ENCODE assay signal across 1 cellular context in genomic region chr2:30756051-30756719, GRCh38.
TF ChIP-seq lines count a peak whose summit lies in the region.

No MANE protein-coding gene starts in this region.

TF ChIP-seq in K562, 482 proteins besides CTCF, POLR2A, EP300 and RAD21 (continued from another document and continues in another):
- TF ChIP-seq ZNF407 (IDR thresholded peaks at IDR 0.05; ENCODE audit: low read depth) (no peak), JUN (IDR thresholded peaks at IDR 0.05; ENCODE audit: borderline replicate concordance, low read depth, low read length) (peak; percentile 82), JUN (CRISPR knock-in tag; IDR thresholded peaks at IDR 0.05; ENCODE audit: borderline replicate concordance) (no peak), ETV1 (tag; conservative IDR thresholded peaks at IDR 0.05; ENCODE audit: low read depth) (peak; percentile 76), PRDM10 (IDR thresholded peaks at IDR 0.05; ENCODE audit: partially characterized antibody) (peak; percentile 82), PPARD (CRISPR knock-in tag; IDR thresholded peaks at IDR 0.05) (no peak), GABPA (tag; conservative IDR thresholded peaks at IDR 0.05; ENCODE audit: low read depth) (peak; percentile 87), U2AF1 (optimal IDR thresholded peaks at IDR 0.05; ENCODE audit: low read depth, low read length) (no peak), PHF21A (IDR thresholded peaks at IDR 0.05; ENCODE audit: borderline replicate concordance, low read depth) (0 out of 2 replicates have a peak, but pooled peaks have one; percentile 36), MYC (IDR thresholded peaks at IDR 0.05; ENCODE audit: low read depth, low read length) (0 out of 2 replicates have a peak, but pooled peaks have one; percentile 17), MYC (CRISPR knock-in tag; IDR thresholded peaks at IDR 0.05; ENCODE audit: borderline replicate concordance, low read depth) (no peak), MAFG (tag; conservative IDR thresholded peaks at IDR 0.05) (no peak), ZNF41 (CRISPR knock-in tag; conservative IDR thresholded peaks at IDR 0.05) (no peak), ZBTB8A (IDR thresholded peaks at IDR 0.05; ENCODE audit: partially characterized antibody) (no peak), TRIM28 (IDR thresholded peaks at IDR 0.05) (no peak), SMAD4 (CRISPR knock-in tag; conservative IDR thresholded peaks at IDR 0.05) (0 out of 2 replicates have a peak, but pooled peaks have one; percentile 39), NCOA1 (IDR thresholded peaks at IDR 0.05; ENCODE audit: low read depth) (peak; percentile 54; the same call in 1 of the 2 replicates), MYNN (IDR thresholded peaks at IDR 0.05) (no peak), MYNN (CRISPR knock-in tag; IDR thresholded peaks at IDR 0.05) (no peak), LCOR (CRISPR knock-in tag; IDR thresholded peaks at IDR 0.05) (no peak), NR2C1 (IDR thresholded peaks at IDR 0.05) (no peak), NR2C1 (tag; IDR thresholded peaks at IDR 0.05) (peak; percentile 45; the same call in 1 of the 2 replicates), HMG20A (CRISPR knock-in tag; conservative IDR thresholded peaks at IDR 0.05) (no peak), ESRRA (IDR thresholded peaks at IDR 0.05; ENCODE audit: borderline replicate concordance, low read depth) (0 out of 2 replicates have a peak, but pooled peaks have one; percentile 44), ZNF175 (CRISPR knock-in tag; IDR thresholded peaks at IDR 0.05; ENCODE audit: low read depth) (peak; percentile 56; the same call in 1 of the 2 replicates), FOXJ2 (tag; IDR thresholded peaks at IDR 0.05) (no peak), KLF16 (IDR thresholded peaks at IDR 0.05) (peak; percentile 84), FOS (IDR thresholded peaks at IDR 0.05; ENCODE audit: extremely low read depth, insufficient read length) (peak; percentile 39), ATF4 (CRISPR knock-in tag; IDR thresholded peaks at IDR 0.05) (no peak), JUND (IDR thresholded peaks at IDR 0.05; ENCODE audit: borderline replicate concordance, low read depth, low read length) (peak; percentile 98), JUND (tag; IDR thresholded peaks at IDR 0.05; ENCODE audit: borderline replicate concordance, low read depth, low read length) (peak; percentile 95; the same call in 2 of the 3 replicates), LEF1 (IDR thresholded peaks at IDR 0.05) (peak; percentile 51; the same call in 1 of the 2 replicates), E2F1 (CRISPR knock-in tag; IDR thresholded peaks at IDR 0.05) (no peak), CREM (IDR thresholded peaks at IDR 0.05; ENCODE audit: low read depth) (peak; percentile 53), GATA2 (CRISPR knock-in tag; IDR thresholded peaks at IDR 0.05) (peak; percentile 69), ETV6 (IDR thresholded peaks at IDR 0.05; ENCODE audit: borderline replicate concordance in 1 of 2, low read depth in 2 of 2, low read length in 1 of 2) (peak in 1 of 2 experiments; percentile 79; a peak in 2 of 4 replicates), ETV6 (CRISPR knock-in tag; IDR thresholded peaks at IDR 0.05; ENCODE audit: borderline replicate concordance) (no peak), KHSRP (IDR thresholded peaks at IDR 0.05) (no peak), FOXK2 (conservative IDR thresholded peaks at IDR 0.05 in 1 of 2, IDR thresholded peaks at IDR 0.05 in 1 of 2; ENCODE audit: low read depth in 2 of 2) (0 out of 4 replicates have a peak, but pooled peaks of 1 of the 2 experiments have one; percentile 42), TEAD4 (IDR thresholded peaks at IDR 0.05; ENCODE audit: low read length) (peak; percentile 59; the same call in 1 of the 2 replicates), TEAD4 (CRISPR knock-in tag; IDR thresholded peaks at IDR 0.05; ENCODE audit: borderline replicate concordance) (no peak), TCF3 (CRISPR knock-in tag; IDR thresholded peaks at IDR 0.05) (peak; percentile 28; the same call in 1 of the 2 replicates), ATF7 (IDR thresholded peaks at IDR 0.05) (0 out of 2 replicates have a peak, but pooled peaks have one; percentile 31), TRIM24 (IDR thresholded peaks at IDR 0.05) (peak in 1 of 2 experiments; percentile 68; a peak in 2 of 4 replicates), ZBTB11 (CRISPR knock-in tag; IDR thresholded peaks at IDR 0.05) (peak in 2 of 3 experiments; percentile 73 to 97; a peak in 4 of 6 replicates), ZNF639 (CRISPR knock-in tag; conservative IDR thresholded peaks at IDR 0.05 in 1 of 2, IDR thresholded peaks at IDR 0.05 in 1 of 2) (0 out of 4 replicates have a peak, but pooled peaks of 1 of the 2 experiments have one; percentile 36), ELF1 (tag; IDR thresholded peaks at IDR 0.05) (peak; percentile 61; the same call in 1 of the 2 replicates), CBFA2T2 (conservative IDR thresholded peaks at IDR 0.05) (peak; percentile 21; the same call in 1 of the 2 replicates), ARID1B (IDR thresholded peaks at IDR 0.05) (peak; percentile 83), NR2C2 (CRISPR knock-in tag; IDR thresholded peaks at IDR 0.05) (no peak), NR2C2 (tag; IDR thresholded peaks at IDR 0.05) (peak; percentile 79), JUNB (CRISPR knock-in tag; conservative IDR thresholded peaks at IDR 0.05) (peak; percentile 62; the same call in 1 of the 2 replicates)
